ENCODE assay signal across 14 cellular contexts in the genomic region with DNA sequence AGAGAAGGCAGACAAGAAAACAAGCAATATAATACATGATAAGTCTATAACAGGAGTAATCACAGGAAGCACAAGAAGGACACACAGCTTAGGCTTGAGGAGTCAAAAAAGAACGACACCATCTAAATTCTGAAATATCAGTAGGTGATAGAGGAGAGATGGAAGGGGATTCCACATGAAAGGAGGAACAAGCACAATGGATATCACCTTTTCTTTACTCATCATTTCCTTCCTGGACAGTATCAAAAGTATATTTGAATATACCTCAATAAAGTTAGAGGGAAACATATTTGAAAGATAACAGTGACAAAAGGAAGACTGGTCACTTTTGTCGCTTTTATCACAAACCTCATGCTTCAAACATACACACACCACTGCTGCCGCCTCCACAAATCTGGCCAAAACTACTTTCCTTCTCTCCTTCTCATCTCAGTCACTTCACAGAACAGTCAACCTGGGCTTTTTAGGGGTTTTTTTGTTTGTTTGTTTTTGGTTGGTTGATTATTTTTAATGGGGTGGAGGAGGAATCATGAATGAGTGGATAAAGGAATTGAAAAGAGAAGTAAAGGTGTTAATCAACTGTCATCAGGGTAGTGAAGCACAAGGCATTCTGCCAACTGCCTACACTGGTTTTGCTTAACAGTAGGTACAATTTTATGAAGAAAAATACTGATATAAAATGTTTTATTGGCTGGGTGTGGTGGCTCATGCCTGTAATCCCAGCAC.
DNase-seq lines count a peak whose midpoint lies in the region; ATAC-seq, FAIRE-seq and TF ChIP-seq lines count a peak whose summit lies in the region.
"Had no signal": no experiment of that assay in that cellular context is flagged by ENCODE, and none has a peak within 500 bp of the region (broad histone marks: within the 10 kb centered on the region; RNA-seq: fewer than 3 reads in every experiment).

No MANE protein-coding gene starts in this region.

- peak; percentile 60 for ATAC-seq in HG03571 (IDR thresholded peaks at IDR 0.05; ENCODE audit: unreplicated experiment)
- ATAC-seq in HG02884 (IDR thresholded peaks at IDR 0.05; ENCODE audit: unreplicated experiment), result no peak
- ATAC-seq: HepG2 had no signal

- no peak for TF ChIP-seq CTCF in GM10248 (IDR thresholded peaks at IDR 0.05; ENCODE audit: control extremely low read depth, extremely low read depth, low read depth, missing control alignments)

- peak; percentile 64 for FAIRE-seq in GM19239 (lab: Jason Lieb, UNC)
- FAIRE-seq: endometrium, HepG2 had no signal

- DNase-seq in GM10248 (ENCODE audit: extremely low spot score) (peak; percentile 42), GM19239 (ENCODE audit: insufficient read length, low spot score) (no peak), germinal center (ENCODE audit: low spot score) (peak; percentile 55), SW480 (ENCODE audit: low spot score) (no peak), NCI-H526 treated with DMSO at 0.1 percent for 48 hours (lab: John Stamatoyannopoulos, UW) (no peak), NCI-H510A (lab: John Stamatoyannopoulos, UW) (no peak)
- DNase-seq: amniotic stem cell, NCI-H1930, PC-9, WERI-Rb-1 had no signal

- POLR2A ChIA-PET in GM10248 (lab: Yijun Ruan, JAX), result interaction anchor here (0.6 kb wide), 1 partner anchor 22 kb away, joined by 3 read pairs; no protein-coding TSS in a partner anchor

- CTCF ChIA-PET in GM10248 (lab: Yijun Ruan, JAX), result no interaction called here

Comparison
In these comparisons a context has a peak if more than half of its experiments do, and no peak if none do; other contexts are left out.
1. DNase-seq: peak in GM10248 (single experiment) and germinal center (single experiment); none in GM19239 (single experiment), SW480 (single experiment), NCI-H526 treated with DMSO at 0.1 percent for 48 hours (single experiment) and NCI-H510A (single experiment).